In genomic region chr2:86135653-86136052, GRCh38 we compare ENCODE assay signal across 21 cellular contexts. TPM values are rescaled to one million over a fixed set of nuclear protein-coding genes. Genes with fewer than 3 reads are reported as not detected.
A peak's percentile ranks its signal among the peaks of the same experiment; 100 is the strongest.
DNase-seq lines count a peak whose midpoint lies in the region; ATAC-seq lines count a peak whose summit lies in the region.
"Had no signal": no experiment of that assay in that cellular context is flagged by ENCODE, and none has a peak within 500 bp of the region (broad histone marks: within the 10 kb centered on the region; RNA-seq: fewer than 3 reads in every experiment).

No MANE protein-coding gene starts in this region.

- H3K27me3 Mint-ChIP-seq in stimulated activated naive CD8-positive, alpha-beta T cell treated with anti-CD3 and anti-CD28 coated beads, Interleukin-15, amount 100 ng/mL, for 72 hours: no peaks in the 10 kb centered on the region
- H3K27me3 Mint-ChIP-seq in activated T-helper 17 cell treated with anti-CD3 and anti-CD28 coated beads, Interleukin-2, amount 50 U/mL, for 72 hours: no peaks in the 10 kb centered on the region
- H3K27me3 Mint-ChIP-seq: CD4-positive, CD25-positive, alpha-beta regulatory T cell; IgD-negative memory B cell had no signal

- H3K4me3 Mint-ChIP-seq in stimulated activated naive CD8-positive, alpha-beta T cell treated with anti-CD3 and anti-CD28 coated beads, Interleukin-15, amount 100 ng/mL, for 72 hours: no peak overlapping the region
- H3K4me3 Mint-ChIP-seq in activated T-helper 17 cell treated with anti-CD3 and anti-CD28 coated beads, Interleukin-2, amount 50 U/mL, for 72 hours: no peak overlapping the region
- H3K4me3 Mint-ChIP-seq: CD4-positive, CD25-positive, alpha-beta regulatory T cell; H9; HFFc6; IgD-negative memory B cell had no signal

- H3K27ac Mint-ChIP-seq in stimulated activated naive CD8-positive, alpha-beta T cell treated with anti-CD3 and anti-CD28 coated beads, Interleukin-15, amount 100 ng/mL, for 72 hours: peak overlapping the region; percentile 35 to 72
- H3K27ac Mint-ChIP-seq in activated T-helper 17 cell treated with anti-CD3 and anti-CD28 coated beads, Interleukin-2, amount 50 U/mL, for 72 hours: peak overlapping the region; percentile 18
- H3K27ac Mint-ChIP-seq: HFFc6, IgD-negative memory B cell had no signal

- H3K9me3 Mint-ChIP-seq in stimulated activated naive CD8-positive, alpha-beta T cell treated with anti-CD3 and anti-CD28 coated beads, Interleukin-15, amount 100 ng/mL, for 72 hours: no peaks in the 10 kb centered on the region
- H3K9me3 Mint-ChIP-seq in activated T-helper 17 cell treated with anti-CD3 and anti-CD28 coated beads, Interleukin-2, amount 50 U/mL, for 72 hours: no peaks in the 10 kb centered on the region
- H3K9me3 Mint-ChIP-seq: CD4-positive, CD25-positive, alpha-beta regulatory T cell; H9; HFFc6; IgD-negative memory B cell had no signal

- peaks cover 8% of the 10 kb centered on the region for H3K4me1 Mint-ChIP-seq in stimulated activated naive CD8-positive, alpha-beta T cell treated with anti-CD3 and anti-CD28 coated beads, Interleukin-15, amount 100 ng/mL, for 72 hours
- H3K4me1 Mint-ChIP-seq in activated T-helper 17 cell treated with anti-CD3 and anti-CD28 coated beads, Interleukin-2, amount 50 U/mL, for 72 hours: peaks cover 26% of the 10 kb centered on the region

- H3K36me3 Mint-ChIP-seq in activated T-helper 17 cell treated with anti-CD3 and anti-CD28 coated beads, Interleukin-2, amount 50 U/mL, for 72 hours (ENCODE audit: low read depth): peaks cover 100% of the 10 kb centered on the region

- ATAC-seq in stimulated activated naive CD8-positive, alpha-beta T cell treated with anti-CD3 and anti-CD28 coated beads, Interleukin-15, amount 100 ng/mL, for 72 hours: no peak
- no peak for ATAC-seq in stimulated activated naive CD8-positive, alpha-beta T cell treated with anti-CD3 and anti-CD28 coated beads, Interleukin-15, Interleukin-2, amounts not matched to agents 100 U/mL and 50 U/mL, for 24 hours
- ATAC-seq in activated T-helper 17 cell treated with anti-CD3 and anti-CD28 coated beads, Interleukin-2, amount 50 U/mL, for 72 hours (replicated peaks): no peak
- ATAC-seq in GM19395 (IDR thresholded peaks at IDR 0.05; ENCODE audit: unreplicated experiment): no peak
- ATAC-seq: A549 had no signal

- no peak for DNase-seq in stimulated activated naive CD8-positive, alpha-beta T cell treated with anti-CD3 and anti-CD28 coated beads, Interleukin-15, amount 100 ng/mL, for 72 hours
- DNase-seq in stimulated activated naive CD8-positive, alpha-beta T cell treated with anti-CD3 and anti-CD28 coated beads, Interleukin-15, Interleukin-2, amounts not matched to agents 100 U/mL and 50 U/mL, for 24 hours: no peak
- DNase-seq in occipital lobe (lab: John Stamatoyannopoulos, UW): peak; percentile 3
- DNase-seq in HuH-7.5 (ENCODE audit: low spot score): no peak
- no peak for DNase-seq in NCI-H2107 treated with DMSO at 0.1 percent for 48 hours (lab: John Stamatoyannopoulos, UW; ENCODE audit: unreplicated experiment)
- DNase-seq: CD4-positive, CD25-positive, alpha-beta regulatory T cell; COR-L47; DMS79; H9; HFFc6; MV-4-11; NCI-H1105 treated with DMSO at 0.1 percent for 48 hours; NCI-H2081; NCI-H2171 treated with DMSO at 0.1 percent for 48 hours; NCI-H524 treated with DMSO at 0.1 percent for 48 hours; Peyer's patch; SJCRH30 had no signal

RNA-seq across cellular contexts. Expression of gene PTCD3, which starts 29.6 kb away (rescaled TPM):
- 100 to 1,000 TPM; 165 to 170 TPM for total RNA-seq in activated T-helper 17 cell treated with anti-CD3 and anti-CD28 coated beads, Interleukin-2, amount 50 U/mL, for 72 hours
- 114 TPM for total RNA-seq in occipital lobe

RNA-seq across cellular contexts. Expression of gene POLR1A, which starts 30.0 kb away (rescaled TPM):
- total RNA-seq in activated T-helper 17 cell treated with anti-CD3 and anti-CD28 coated beads, Interleukin-2, amount 50 U/mL, for 72 hours: 10 to 100 TPM; 30.3 to 62.0 TPM
- 9.5 TPM for total RNA-seq in occipital lobe

RNA-seq across cellular contexts. Expression of gene IMMT, which starts 59.6 kb away (rescaled TPM):
- total RNA-seq in activated T-helper 17 cell treated with anti-CD3 and anti-CD28 coated beads, Interleukin-2, amount 50 U/mL, for 72 hours: 100 to 1,000 TPM; 138 to 163 TPM
- total RNA-seq in occipital lobe: 42.3 TPM
